1 cellular context compared by ENCODE assay signal in the genomic region with DNA sequence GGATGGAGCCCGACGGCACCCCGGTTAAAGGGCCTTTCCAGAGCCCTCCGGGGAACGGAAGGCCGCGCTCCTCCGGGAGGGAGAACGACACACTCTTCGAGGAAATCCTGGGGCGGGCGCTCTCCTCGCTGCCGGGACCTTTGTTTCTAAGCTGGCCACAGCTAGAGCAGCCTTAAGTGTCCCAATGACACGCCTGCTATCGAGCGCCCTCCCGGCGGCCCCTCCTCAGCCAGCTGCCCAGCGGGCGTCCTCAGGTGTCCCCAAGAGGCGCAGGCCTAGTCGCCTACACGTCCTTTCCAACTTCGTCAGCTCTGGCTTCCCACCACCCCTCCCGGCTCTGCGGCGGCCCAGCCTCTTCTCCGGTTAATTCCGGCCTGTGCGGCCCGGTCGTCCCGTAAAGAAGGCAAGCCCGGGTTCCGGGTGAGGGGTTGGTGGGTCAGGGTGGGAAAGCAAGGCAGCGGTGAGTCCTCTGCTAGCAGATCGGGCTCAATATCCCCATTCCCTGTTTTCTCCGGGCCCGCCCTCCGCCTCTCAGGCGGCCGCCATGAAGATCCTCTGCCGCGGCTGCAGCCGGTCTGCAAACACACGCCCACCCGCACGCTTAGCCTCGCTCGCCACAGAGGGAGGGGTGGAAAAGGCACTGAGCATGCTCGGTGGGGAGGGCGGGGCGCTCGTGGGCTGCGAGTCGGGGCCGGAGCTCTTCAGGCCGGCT.
TF ChIP-seq lines count a peak whose summit lies in the region.

No MANE protein-coding gene starts in this region.

TF ChIP-seq in K562, 482 proteins besides CTCF, POLR2A, EP300 and RAD21 (continued from another document and continues in another):
- TF ChIP-seq ZNF512 (tag; IDR thresholded peaks at IDR 0.05) (no peak), CEBPG (CRISPR knock-in tag; IDR thresholded peaks at IDR 0.05) (no peak), CEBPG (tag; conservative IDR thresholded peaks at IDR 0.05 in 1 of 2, IDR thresholded peaks at IDR 0.05 in 1 of 2) (no peak), CLOCK (CRISPR knock-in tag; IDR thresholded peaks at IDR 0.05; ENCODE audit: borderline replicate concordance) (no peak), ZNF785 (CRISPR knock-in tag; IDR thresholded peaks at IDR 0.05) (no peak), THAP12 (CRISPR knock-in tag; IDR thresholded peaks at IDR 0.05) (peak; percentile 38; the same call in 1 of the 2 replicates), ZNF184 (CRISPR knock-in tag; IDR thresholded peaks at IDR 0.05) (no peak), GTF2F1 (IDR thresholded peaks at IDR 0.05; ENCODE audit: low read depth, low read length) (no peak), NFIX (CRISPR knock-in tag; IDR thresholded peaks at IDR 0.05; ENCODE audit: low read depth) (no peak), NR4A1 (CRISPR knock-in tag; IDR thresholded peaks at IDR 0.05) (no peak), NR4A1 (tag; IDR thresholded peaks at IDR 0.05) (no peak), ELK1 (CRISPR knock-in tag; IDR thresholded peaks at IDR 0.05) (no peak), ZNF395 (CRISPR knock-in tag; IDR thresholded peaks at IDR 0.05) (peak; percentile 16; the same call in 1 of the 2 replicates), SRF (CRISPR knock-in tag; IDR thresholded peaks at IDR 0.05) (no peak), PHF8 (IDR thresholded peaks at IDR 0.05; ENCODE audit: borderline replicate concordance, low read length) (peak; percentile 97), ZC3H11A (IDR thresholded peaks at IDR 0.05; ENCODE audit: low read depth, low read length) (no peak), MGA (IDR thresholded peaks at IDR 0.05) (peak; percentile 70; the same call in 1 of the 2 replicates), SPI1 (IDR thresholded peaks at IDR 0.05; ENCODE audit: borderline replicate concordance, low read depth, low read length) (no peak), ARHGAP35 (IDR thresholded peaks at IDR 0.05; ENCODE audit: partially characterized antibody) (no peak), MEF2D (tag; conservative IDR thresholded peaks at IDR 0.05; ENCODE audit: low read depth) (no peak), GTF2A2 (tag; IDR thresholded peaks at IDR 0.05) (no peak), POLR3A (IDR thresholded peaks at IDR 0.05; ENCODE audit: borderline replicate concordance, extremely low read depth, insufficient read depth, insufficient read length) (no peak), HOXB6 (CRISPR knock-in tag; IDR thresholded peaks at IDR 0.05; ENCODE audit: borderline replicate concordance) (no peak), CTBP1 (IDR thresholded peaks at IDR 0.05; ENCODE audit: borderline replicate concordance) (no peak), ETV5 (CRISPR knock-in tag; IDR thresholded peaks at IDR 0.05; ENCODE audit: low read depth) (no peak; the same call in 1 of the 2 replicates), MYNN (IDR thresholded peaks at IDR 0.05) (no peak), MYNN (CRISPR knock-in tag; IDR thresholded peaks at IDR 0.05) (no peak), ZNF143 (CRISPR knock-in tag; IDR thresholded peaks at IDR 0.05) (no peak), FIP1L1 (IDR thresholded peaks at IDR 0.05; ENCODE audit: low read depth, low read length, poor library complexity, severe bottlenecking) (no peak)
- TF ChIP-seq, protein P1, sequence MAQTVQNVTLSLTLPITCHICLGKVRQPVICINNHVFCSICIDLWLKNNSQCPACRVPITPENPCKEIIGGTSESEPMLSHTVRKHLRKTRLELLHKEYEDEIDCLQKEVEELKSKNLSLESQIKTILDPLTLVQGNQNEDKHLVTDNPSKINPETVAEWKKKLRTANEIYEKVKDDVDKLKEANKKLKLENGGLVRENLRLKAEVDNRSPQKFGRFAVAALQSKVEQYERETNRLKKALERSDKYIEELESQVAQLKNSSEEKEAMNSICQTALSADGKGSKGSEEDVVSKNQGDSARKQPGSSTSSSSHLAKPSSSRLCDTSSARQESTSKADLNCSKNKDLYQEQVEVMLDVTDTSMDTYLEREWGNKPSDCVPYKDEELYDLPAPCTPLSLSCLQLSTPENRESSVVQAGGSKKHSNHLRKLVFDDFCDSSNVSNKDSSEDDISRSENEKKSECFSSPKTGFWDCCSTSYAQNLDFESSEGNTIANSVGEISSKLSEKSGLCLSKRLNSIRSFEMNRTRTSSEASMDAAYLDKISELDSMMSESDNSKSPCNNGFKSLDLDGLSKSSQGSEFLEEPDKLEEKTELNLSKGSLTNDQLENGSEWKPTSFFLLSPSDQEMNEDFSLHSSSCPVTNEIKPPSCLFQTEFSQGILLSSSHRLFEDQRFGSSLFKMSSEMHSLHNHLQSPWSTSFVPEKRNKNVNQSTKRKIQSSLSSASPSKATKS (CRISPR knock-in tag; IDR thresholded peaks at IDR 0.05) = no peak
